Comparison of ENCODE assay signal across 15 cellular contexts in the genomic region with DNA sequence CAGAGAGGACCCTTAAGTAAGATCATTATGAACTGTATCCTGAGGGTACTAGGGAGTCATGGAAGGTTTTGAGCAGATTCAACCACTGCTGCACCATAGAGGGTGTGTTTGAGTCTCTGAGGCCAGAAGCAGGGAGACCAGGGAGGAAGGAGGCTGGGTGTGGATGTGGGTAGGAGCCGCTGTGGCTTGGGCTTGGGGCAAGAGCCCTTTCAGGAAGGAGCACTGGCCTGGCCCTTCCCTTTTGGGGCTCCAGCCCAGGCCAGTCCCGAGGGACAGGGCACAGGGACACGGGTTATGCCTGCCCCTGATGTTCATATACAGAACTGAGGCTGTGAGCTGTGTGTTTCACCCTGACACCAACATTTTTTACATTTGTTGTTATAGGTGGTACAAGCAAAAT. TPM values are rescaled to one million over a fixed set of nuclear protein-coding genes. Genes with fewer than 3 reads are reported as not detected.
DNase-seq lines count a peak whose midpoint lies in the region; ATAC-seq, FAIRE-seq and TF ChIP-seq lines count a peak whose summit lies in the region.
"Had no signal": no experiment of that assay in that cellular context is flagged by ENCODE, and none has a peak within 500 bp of the region (broad histone marks: within the 10 kb centered on the region; RNA-seq: fewer than 3 reads in every experiment).

No MANE protein-coding gene starts in this region.

- H3K4me3 ChIP-seq in GM12878 (no peak overlapping the region), neural cell (ENCODE audit: low read length) (peak overlapping the region; percentile 30)

- intact Hi-C loops in CD14-positive monocyte (cut with micrococcal nuclease) (no loop called here), GM12878 (cut with micrococcal nuclease; ENCODE audit: unreplicated experiment) (no loop called here)

- no peaks in the 10 kb centered on the region for H3K9me3 Mint-ChIP-seq in CD14-positive monocyte
- no peaks in the 10 kb centered on the region for H3K9me3 Mint-ChIP-seq in HFFc6
- no peaks in the 10 kb centered on the region for H3K9me3 Mint-ChIP-seq in nephron progenitor cell
- H3K9me3 Mint-ChIP-seq: activated naive CD4-positive, alpha-beta T cell treated with anti-CD3 and anti-CD28 coated beads for 36 hours had no signal

- H3K27ac ChIP-seq in GM12878 (ENCODE audit: control insufficient read depth, insufficient read depth): peak overlapping the region; percentile 52
- H3K27ac ChIP-seq in neural cell (ENCODE audit: low read length): no peak overlapping the region
- H3K27ac ChIP-seq: parathyroid adenoma had no signal

- H4K20me1 ChIP-seq in GM12878 (ENCODE audit: control insufficient read depth, insufficient read depth) (no peaks in the 10 kb centered on the region; the same call in 1 of the 2 replicates), neural cell (ENCODE audit: insufficient read depth) (no peaks in the 10 kb centered on the region)

- H2AFZ ChIP-seq in GM12878 (ENCODE audit: control insufficient read depth, low read depth, low read length): no peak overlapping the region
- no peak overlapping the region for H2AFZ ChIP-seq in neural cell (ENCODE audit: low read depth, low read length)
- H2AFZ ChIP-seq: parathyroid adenoma had no signal

- POLR2A ChIA-PET in GM12878 (lab: Charles Lee): interaction anchor here (1.7 kb wide), 1 partner anchor 33 kb away, joined by 5 read pairs; no protein-coding TSS in a partner anchor

- H3K27me3 Mint-ChIP-seq in CD14-positive monocyte (ENCODE audit: low read depth in 3 of 3) (peaks cover 0 to 5% (median 0%) of the 10 kb centered on the region in 3 donors), HFFc6 (ENCODE audit: insufficient read depth) (peaks cover 8% of the 10 kb centered on the region), nephron progenitor cell (ENCODE audit: low read depth, poor library complexity) (no peaks in the 10 kb centered on the region)

- TF ChIP-seq POLR2A in GM12878 (IDR thresholded peaks at IDR 0.05; ENCODE audit: low read depth, low read length): 0 out of 2 replicates have a peak, but pooled peaks have one; percentile 22

- TF ChIP-seq CTCF in CD14-positive monocyte (IDR thresholded peaks at IDR 0.05) (no peak), HFFc6 (IDR thresholded peaks at IDR 0.05) (no peak), GM12878 (IDR thresholded peaks at IDR 0.05 in 2 of 3, conservative IDR thresholded peaks at IDR 0.05 in 1 of 3; ENCODE audit: control insufficient read depth in 2 of 3, extremely low read depth in 1 of 3, insufficient read depth in 1 of 3, low read depth in 3 of 3, low read length in 3 of 3) (no peak), neural cell (IDR thresholded peaks at IDR 0.05; ENCODE audit: poor library complexity, severe bottlenecking) (no peak), nephron progenitor cell (IDR thresholded peaks at IDR 0.05) (no peak)

- CTCF ChIA-PET in GM12878 (lab: Yijun Ruan, JAX): interaction anchor here (0.6 kb wide), 1 partner anchor 164 kb away, joined by 3 read pairs; no protein-coding TSS in a partner anchor

- peaks cover 32% of the 10 kb centered on the region for H3K4me1 ChIP-seq in GM12878 (ENCODE audit: control insufficient read depth, insufficient read depth, low read length)

- no peaks in the 10 kb centered on the region for H3K9me2 ChIP-seq in neural cell (ENCODE audit: insufficient read depth, low read length)

- BruUV-seq in GM12878 (replicated peaks; lab: Mats Ljungman, UMichigan): no TSS peak

- 28% methylated on average over 3 of the region's 3 CpGs for WGBS in GM12878 (ENCODE audit: insufficient coverage, insufficient replicate concordance, low lambda C conversion rate, missing lambda C conversion rate)

- H3K27ac Mint-ChIP-seq in CD14-positive monocyte: peak overlapping the region in 5 of 7 donors; percentile 12 to 83 (median 62)
- H3K27ac Mint-ChIP-seq in HFFc6: peak overlapping the region; percentile 47
- H3K27ac Mint-ChIP-seq in nephron progenitor cell: no peak overlapping the region
- H3K27ac Mint-ChIP-seq: activated naive CD4-positive, alpha-beta T cell treated with anti-CD3 and anti-CD28 coated beads for 36 hours had no signal

- no peaks in the 10 kb centered on the region for H3K9me3 ChIP-seq in GM12878 (replicated peaks; ENCODE audit: control insufficient read depth, insufficient read depth, low read length)
- no peaks in the 10 kb centered on the region for H3K9me3 ChIP-seq in neural cell (ENCODE audit: low read length)

- DNase-seq in CD14-positive monocyte (ENCODE audit: low spot score): no peak
- DNase-seq in HFFc6: no peak
- DNase-seq in GM12878 (ENCODE audit: low read depth, low spot score): no peak
- DNase-seq in ureter (ENCODE audit: low spot score): no peak
- DNase-seq in nephron progenitor cell: no peak
- no peak for DNase-seq in NCI-H146 treated with DMSO at 0.1 percent for 48 hours (lab: John Stamatoyannopoulos, UW; ENCODE audit: unreplicated experiment)
- DNase-seq: activated CD4-positive, CD25-positive, alpha-beta regulatory T cell; Calu3; NCI-H345; SHP77; stimulated activated CD4-positive, alpha-beta T cell treated with anti-CD3 and anti-CD28 coated beads, Interleukin-2, amount 100 ng/mL, for 48 hours had no signal

- TF ChIP-seq RAD21 in GM12878 (IDR thresholded peaks at IDR 0.05; ENCODE audit: insufficient read depth, low read depth, low read length) (no peak), neural cell (conservative IDR thresholded peaks at IDR 0.05) (no peak)

- ATAC-seq in GM12878 (no peak), HG02610 (IDR thresholded peaks at IDR 0.05; ENCODE audit: unreplicated experiment) (no peak)

- H3K9ac ChIP-seq in GM12878 (ENCODE audit: control insufficient read depth, insufficient read depth, low read length) (peak overlapping the region; percentile 14; the same call in 1 of the 2 replicates), neural cell (ENCODE audit: low read length) (no peak overlapping the region)
- H3K9ac ChIP-seq: parathyroid adenoma had no signal

- no peaks in the 10 kb centered on the region for H3F3A ChIP-seq in neural cell (ENCODE audit: insufficient read depth, low read length, poor library complexity, severe bottlenecking)

- H3K36me3 Mint-ChIP-seq in CD14-positive monocyte (peaks cover 38 to 60% of the 10 kb centered on the region in 2 donors), HFFc6 (ENCODE audit: low read depth) (peaks cover 23% of the 10 kb centered on the region), nephron progenitor cell (ENCODE audit: low read depth) (peaks cover 14% of the 10 kb centered on the region)

- peaks cover 27% of the 10 kb centered on the region for H3K79me2 ChIP-seq in GM12878 (ENCODE audit: control insufficient read depth, insufficient read depth, low read length)
- peaks cover 24% of the 10 kb centered on the region for H3K79me2 ChIP-seq in neural cell (replicated peaks; ENCODE audit: insufficient read depth, low read length)

- in situ Hi-C loops in GM12878 (cut with MboI): loop anchor here (5.0 kb wide), 1 partner anchor 144 kb away; the partner anchor contains the start of gene POU2F2

- H3K4me1 Mint-ChIP-seq in CD14-positive monocyte (peaks cover 45% of the 10 kb centered on the region), HFFc6 (ENCODE audit: low read depth) (peaks cover 55% of the 10 kb centered on the region), nephron progenitor cell (peaks cover 31% of the 10 kb centered on the region)

- peak; percentile 13 for FAIRE-seq in GM12878 (lab: Jason Lieb, UNC)

- H3K4me3 Mint-ChIP-seq in CD14-positive monocyte (peak overlapping the region in 1 of 2 donors; percentile 67), HFFc6 (peak overlapping the region; percentile 0; the same call in 1 of the 2 replicates), nephron progenitor cell (no peak overlapping the region)
- H3K4me3 Mint-ChIP-seq: activated naive CD4-positive, alpha-beta T cell treated with anti-CD3 and anti-CD28 coated beads for 36 hours had no signal

- SMC1A ChIA-PET in GM12878 (lab: Charles Lee; ENCODE audit: uncharacterized antibody, unreplicated experiment): interaction anchor here (0.5 to 5.1 kb wide), 2 partner anchors 19 to 32 kb away, joined by 4 to 70 read pairs; partner anchors contain the start of gene GSK3A

- RAD21 ChIA-PET in GM12878 (lab: Charles Lee; ENCODE audit: unreplicated experiment): interaction anchor here (1.9 kb wide), 1 partner anchor 34 kb away, joined by 5 read pairs; the partner anchor contains the start of gene GSK3A

- H3K36me3 ChIP-seq in GM12878 (ENCODE audit: control insufficient read depth in 2 of 2, insufficient read depth in 2 of 2, low read length in 1 of 2) (peaks cover 3 to 19% of the 10 kb centered on the region in 2 experiments; a peak in 3 of 4 replicates), neural cell (ENCODE audit: insufficient read depth, low read length) (peaks cover 6% of the 10 kb centered on the region)

- H3K27me3 ChIP-seq in GM12878 (replicated peaks in 1 of 2; ENCODE audit: control insufficient read depth in 2 of 2, insufficient read depth in 2 of 2, low read length in 1 of 2) (no peaks in the 10 kb centered on the region), neural cell (ENCODE audit: insufficient read depth, low read depth, low read length) (no peaks in the 10 kb centered on the region)

- H3K4me2 ChIP-seq in GM12878 (ENCODE audit: control insufficient read depth, insufficient read depth) (peak overlapping the region; percentile 31), neural cell (ENCODE audit: low read length) (no peak overlapping the region)

- TF ChIP-seq EP300 in GM12878 (IDR thresholded peaks at IDR 0.05; ENCODE audit: borderline replicate concordance in 1 of 2, control insufficient read depth in 1 of 2, low read depth in 2 of 2, low read length in 2 of 2): no peak
- no peak for TF ChIP-seq EP300 in neural cell (conservative IDR thresholded peaks at IDR 0.05; ENCODE audit: poor library complexity, severe bottlenecking)

RNA-seq across cellular contexts. Expression of gene CIC, which starts 7.2 kb away (rescaled TPM):
- under 1 TPM; 0.62 to 0.87 TPM for polyA plus RNA-seq in CD14-positive monocyte
- 10 to 100 TPM; 67.6 to 75.4 (median 73.7) TPM for total RNA-seq in HFFc6 (2021; fragmentation: NEBNext Ultra II Directional; extraction: Animal tissue kit (Norgen Biotek cat#: 25700))
- 33.3 and 49.5 TPM in 2 replicates for total RNA-seq in GM12878 (2013; cell fraction: nucleolus; rRNA removed)
- total RNA-seq in GM12878 (2014; rRNA removed): 8.0 and 9.5 TPM in 2 replicates
- 4.3 and 6.5 TPM in 2 replicates for total RNA-seq in GM12878 (2014; rRNA removed; fragmentation: Illumina TruSeq; extraction: Trizol)
- 47.3 and 50.6 TPM in 2 replicates for total RNA-seq in GM12878 (2021)
- polyA plus RNA-seq in GM12878 (2011; ENCODE audit: low read depth): 9.5 TPM
- polyA plus RNA-seq in GM12878 (2011; rRNA removed): 2.4 and 3.8 TPM in 2 replicates
- polyA plus RNA-seq in GM12878 (2011; cell fraction: cytosol; rRNA removed): 6.7 and 9.9 TPM in 2 replicates
- 76.7 and 94.7 TPM in 2 replicates for polyA plus RNA-seq in GM12878 (2011; cell fraction: nucleus; rRNA removed)
- polyA plus RNA-seq in GM12878 (2012): 29.1 and 30.8 TPM in 2 replicates
- 1.7 and 7.4 TPM in 2 replicates for polyA plus RNA-seq in GM12878 (2014; fragmentation: Illumina TruSeq; extraction: Trizol)
- polyA plus RNA-seq in GM12878 (2014; fragmentation: Nextera tagmentation; extraction: Ambion mirVana): under 1 TPM; 0.18 to 0.24 TPM
- 24.0 and 27.7 TPM in 2 replicates for polyA plus RNA-seq in GM12878 (2014; rRNA removed)
- polyA plus RNA-seq in GM12878 (2016; fragmentation: Nextera tagmentation; extraction: Ambion mirVana): 1 to 10 TPM; 6.9 to 8.1 TPM
- 2.1 and 9.8 TPM in 2 replicates for polyA minus RNA-seq in GM12878 (2011; rRNA and poly(A)+ RNA removed)
- polyA minus RNA-seq in GM12878 (2011; cell fraction: cytosol; rRNA and poly(A)+ RNA removed): 10.2 and 11.2 TPM in 2 replicates
- 13.1 and 24.6 TPM in 2 replicates for polyA minus RNA-seq in GM12878 (2011; cell fraction: nucleus; rRNA and poly(A)+ RNA removed)
- 10.8 and 23.1 TPM in 2 replicates for polyA plus RNA-seq in neural cell
- polyA minus RNA-seq in neural cell: 29.0 and 31.0 TPM in 2 replicates
- total RNA-seq in ureter: 83.4 TPM

RNA-seq across cellular contexts. Expression of gene ERF, which starts 21.4 kb away (rescaled TPM):
- polyA plus RNA-seq in CD14-positive monocyte (1 to 10 TPM; 2.3 to 3.4 TPM), GM12878 (2011; rRNA removed) (15.1 and 34.5 TPM in 2 replicates), GM12878 (2014; fragmentation: Illumina TruSeq; extraction: Trizol) (4.9 and 17.8 TPM in 2 replicates), GM12878 (2014; fragmentation: Nextera tagmentation; extraction: Ambion mirVana) (under 1 TPM; 0.02 to 0.04 TPM), GM12878 (2014; rRNA removed) (33.0 and 40.2 TPM in 2 replicates), GM12878 (2016; fragmentation: Nextera tagmentation; extraction: Ambion mirVana) (1 to 10 TPM; 8.3 to 8.9 TPM), neural cell (3.8 and 6.7 TPM in 2 replicates)
- 10 to 100 TPM; 74.7 to 87.8 (median 78.8) TPM for total RNA-seq in HFFc6 (2021; fragmentation: NEBNext Ultra II Directional; extraction: Animal tissue kit (Norgen Biotek cat#: 25700))
- total RNA-seq in GM12878 (2013; cell fraction: nucleolus; rRNA removed): 29.9 and 31.1 TPM in 2 replicates
- total RNA-seq in GM12878 (2014; rRNA removed) (15.9 and 22.2 TPM in 2 replicates), GM12878 (2014; rRNA removed; fragmentation: Illumina TruSeq; extraction: Trizol) (12.1 and 12.8 TPM in 2 replicates), GM12878 (2021) (51.8 and 56.3 TPM in 2 replicates), ureter (47.4 TPM)
- 3.6 TPM for polyA plus RNA-seq in GM12878 (2011; ENCODE audit: low read depth)
- 23.3 and 39.9 TPM in 2 replicates for polyA plus RNA-seq in GM12878 (2011; cell fraction: cytosol; rRNA removed)
- 164 and 188 TPM in 2 replicates for polyA plus RNA-seq in GM12878 (2011; cell fraction: nucleus; rRNA removed)
- 21.7 and 22.0 TPM in 2 replicates for polyA plus RNA-seq in GM12878 (2012)
- 27.0 and 49.3 TPM in 2 replicates for polyA minus RNA-seq in GM12878 (2011; rRNA and poly(A)+ RNA removed)
- polyA minus RNA-seq in GM12878 (2011; cell fraction: cytosol; rRNA and poly(A)+ RNA removed): 19.8 and 25.4 TPM in 2 replicates
- polyA minus RNA-seq in GM12878 (2011; cell fraction: nucleus; rRNA and poly(A)+ RNA removed): 34.6 and 45.5 TPM in 2 replicates
- polyA minus RNA-seq in neural cell: 5.3 and 6.6 TPM in 2 replicates

RNA-seq across cellular contexts. Expression of gene PRR19, which starts 25.6 kb away (rescaled TPM):
- polyA plus RNA-seq in CD14-positive monocyte (under 1 TPM; 0.35 to 0.38 TPM), GM12878 (2011; rRNA removed) (0.15 TPM in 1 of 2 replicates, not detected in the other), GM12878 (2014; fragmentation: Illumina TruSeq; extraction: Trizol) (0.11 and 0.43 TPM in 2 replicates), GM12878 (2014; fragmentation: Nextera tagmentation; extraction: Ambion mirVana) (under 1 TPM in 1 of 2 experiments, not detected in 1; 0.09 TPM), GM12878 (2014; rRNA removed) (0.81 and 1.7 TPM in 2 replicates), GM12878 (2016; fragmentation: Nextera tagmentation; extraction: Ambion mirVana) (1 to 10 TPM; 1.1 to 1.7 TPM), neural cell (1.4 and 2.4 TPM in 2 replicates)
- 1 to 10 TPM in 1 of 6 experiments, under 1 TPM in 5; 0.67 to 2.0 (median 0.86) TPM for total RNA-seq in HFFc6 (2021; fragmentation: NEBNext Ultra II Directional; extraction: Animal tissue kit (Norgen Biotek cat#: 25700))
- total RNA-seq in GM12878 (2013; cell fraction: nucleolus; rRNA removed): 0.19 TPM in 1 of 2 replicates, not detected in the other
- total RNA-seq in GM12878 (2014; rRNA removed) (0.73 and 0.82 TPM in 2 replicates), GM12878 (2014; rRNA removed; fragmentation: Illumina TruSeq; extraction: Trizol) (0.18 and 0.31 TPM in 2 replicates), GM12878 (2021) (0.80 and 1.4 TPM in 2 replicates), ureter (1.6 TPM)
- polyA plus RNA-seq in GM12878 (2011; ENCODE audit: low read depth): 0.29 TPM
- polyA plus RNA-seq in GM12878 (2011; cell fraction: cytosol; rRNA removed): 0.50 and 0.55 TPM in 2 replicates
- polyA plus RNA-seq in GM12878 (2011; cell fraction: nucleus; rRNA removed): 0.38 and 0.43 TPM in 2 replicates
- polyA plus RNA-seq in GM12878 (2012): 0.38 and 0.49 TPM in 2 replicates
- polyA minus RNA-seq in GM12878 (2011; rRNA and poly(A)+ RNA removed): 0.21 and 0.37 TPM in 2 replicates
- polyA minus RNA-seq in GM12878 (2011; cell fraction: cytosol; rRNA and poly(A)+ RNA removed): not detected in 2 replicates
- polyA minus RNA-seq in GM12878 (2011; cell fraction: nucleus; rRNA and poly(A)+ RNA removed): not detected in 2 replicates
- 2.1 and 3.4 TPM in 2 replicates for polyA minus RNA-seq in neural cell

RNA-seq across cellular contexts. Expression of gene PAFAH1B3, which starts 26.1 kb away (rescaled TPM):
- polyA plus RNA-seq in CD14-positive monocyte (10 to 100 TPM; 15.3 to 15.5 TPM), GM12878 (2011; rRNA removed) (8.8 and 30.5 TPM in 2 replicates), GM12878 (2014; fragmentation: Illumina TruSeq; extraction: Trizol) (15.2 and 46.6 TPM in 2 replicates), GM12878 (2014; fragmentation: Nextera tagmentation; extraction: Ambion mirVana) (10 to 100 TPM in 1 of 2 experiments, 1 to 10 TPM in 1; 6.2 to 23.1 TPM), GM12878 (2014; rRNA removed) (56.1 and 66.2 TPM in 2 replicates), GM12878 (2016; fragmentation: Nextera tagmentation; extraction: Ambion mirVana) (10 to 100 TPM; 77.7 to 79.6 TPM), neural cell (727 and 741 TPM in 2 replicates)
- total RNA-seq in HFFc6 (2021; fragmentation: NEBNext Ultra II Directional; extraction: Animal tissue kit (Norgen Biotek cat#: 25700)): 10 to 100 TPM; 32.3 to 43.5 (median 40.7) TPM
- total RNA-seq in GM12878 (2013; cell fraction: nucleolus; rRNA removed): 5.1 and 6.4 TPM in 2 replicates
- total RNA-seq in GM12878 (2014; rRNA removed) (57.7 and 78.6 TPM in 2 replicates), GM12878 (2014; rRNA removed; fragmentation: Illumina TruSeq; extraction: Trizol) (32.0 and 41.3 TPM in 2 replicates), GM12878 (2021) (68.8 and 72.9 TPM in 2 replicates), ureter (19.8 TPM)
- polyA plus RNA-seq in GM12878 (2011; ENCODE audit: low read depth): 20.5 TPM
- 57.1 and 73.1 TPM in 2 replicates for polyA plus RNA-seq in GM12878 (2011; cell fraction: cytosol; rRNA removed)
- 43.1 and 44.9 TPM in 2 replicates for polyA plus RNA-seq in GM12878 (2011; cell fraction: nucleus; rRNA removed)
- polyA plus RNA-seq in GM12878 (2012): 29.8 and 33.2 TPM in 2 replicates
- 18.4 and 30.6 TPM in 2 replicates for polyA minus RNA-seq in GM12878 (2011; rRNA and poly(A)+ RNA removed)
- polyA minus RNA-seq in GM12878 (2011; cell fraction: cytosol; rRNA and poly(A)+ RNA removed): 14.2 and 19.0 TPM in 2 replicates
- 8.0 and 13.3 TPM in 2 replicates for polyA minus RNA-seq in GM12878 (2011; cell fraction: nucleus; rRNA and poly(A)+ RNA removed)
- polyA minus RNA-seq in neural cell: 247 and 260 TPM in 2 replicates

RNA-seq across cellular contexts. Expression of gene GSK3A, which starts 33.9 kb away (rescaled TPM):
- polyA plus RNA-seq in CD14-positive monocyte: 10 to 100 TPM; 12.3 to 14.9 TPM
- 10 to 100 TPM; 36.3 to 45.5 (median 43.1) TPM for total RNA-seq in HFFc6 (2021; fragmentation: NEBNext Ultra II Directional; extraction: Animal tissue kit (Norgen Biotek cat#: 25700))
- total RNA-seq in GM12878 (2013; cell fraction: nucleolus; rRNA removed): 7.7 and 11.1 TPM in 2 replicates
- total RNA-seq in GM12878 (2014; rRNA removed): 11.5 and 15.0 TPM in 2 replicates
- total RNA-seq in GM12878 (2014; rRNA removed; fragmentation: Illumina TruSeq; extraction: Trizol): 15.3 and 15.8 TPM in 2 replicates
- 35.6 and 38.6 TPM in 2 replicates for total RNA-seq in GM12878 (2021)
- polyA plus RNA-seq in GM12878 (2011; ENCODE audit: low read depth): 12.6 TPM
- polyA plus RNA-seq in GM12878 (2011; rRNA removed): 17.5 and 41.3 TPM in 2 replicates
- polyA plus RNA-seq in GM12878 (2011; cell fraction: cytosol; rRNA removed): 44.7 and 48.5 TPM in 2 replicates
- 32.0 and 39.9 TPM in 2 replicates for polyA plus RNA-seq in GM12878 (2011; cell fraction: nucleus; rRNA removed)
- 24.5 and 27.4 TPM in 2 replicates for polyA plus RNA-seq in GM12878 (2012)
- 35.2 and 47.9 TPM in 2 replicates for polyA plus RNA-seq in GM12878 (2014; fragmentation: Illumina TruSeq; extraction: Trizol)
- polyA plus RNA-seq in GM12878 (2014; fragmentation: Nextera tagmentation; extraction: Ambion mirVana): 1 to 10 TPM in 1 of 2 experiments, under 1 TPM in 1; 1.00 to 1.2 TPM
- polyA plus RNA-seq in GM12878 (2014; rRNA removed): 40.9 and 48.8 TPM in 2 replicates
- 10 to 100 TPM in 1 of 2 experiments, 1 to 10 TPM in 1; 3.8 to 11.4 TPM for polyA plus RNA-seq in GM12878 (2016; fragmentation: Nextera tagmentation; extraction: Ambion mirVana)
- polyA minus RNA-seq in GM12878 (2011; rRNA and poly(A)+ RNA removed): 18.6 and 31.7 TPM in 2 replicates
- polyA minus RNA-seq in GM12878 (2011; cell fraction: cytosol; rRNA and poly(A)+ RNA removed): 14.7 and 17.7 TPM in 2 replicates
- polyA minus RNA-seq in GM12878 (2011; cell fraction: nucleus; rRNA and poly(A)+ RNA removed): 4.2 and 6.6 TPM in 2 replicates
- 25.2 and 25.8 TPM in 2 replicates for polyA plus RNA-seq in neural cell
- polyA minus RNA-seq in neural cell: 31.5 and 32.4 TPM in 2 replicates
- total RNA-seq in ureter: 36.4 TPM
